Comparison of ENCODE assay signal across 41 cellular contexts in genomic region chr6:123042412-123042811, GRCh38. TPM values are rescaled to one million over a fixed set of nuclear protein-coding genes. Genes with fewer than 3 reads are reported as not detected.
"Had no signal": no experiment of that assay in that cellular context is flagged by ENCODE, and none has a peak within 500 bp of the region (broad histone marks: within the 10 kb centered on the region; RNA-seq: fewer than 3 reads in every experiment).

No MANE protein-coding gene starts in this region.

- H3K36me3 ChIP-seq: brain microvascular endothelial cell, colonic mucosa, MG63, Peyer's patch, WERI-Rb-1 had no signal

- H3K4me3 Mint-ChIP-seq: activated CD4-positive, alpha-beta memory T cell treated with anti-CD3 and anti-CD28 coated beads, Interleukin-2, amount 10 ng/mL, durations not matched to agents 7 days and 5 days; activated CD8-positive, alpha-beta memory T cell treated with anti-CD3 and anti-CD28 coated beads, Interleukin-2, amount 10 ng/mL, durations not matched to agents 7 days and 5 days; activated naive CD8-positive, alpha-beta T cell treated with anti-CD3 and anti-CD28 coated beads for 36 hours; activated T-cell treated with anti-CD3 and anti-CD28 coated beads, Interleukin-2, amount 50 U/mL, for 72 hours; activated T-helper 17 cell treated with anti-CD3 and anti-CD28 coated beads, Interleukin-2, amount 50 U/mL, for 72 hours had no signal

- DNase-seq: activated CD4-positive, alpha-beta memory T cell treated with anti-CD3 and anti-CD28 coated beads, Interleukin-2, amount 10 ng/mL, durations not matched to agents 7 days and 5 days; activated CD4-positive, alpha-beta T cell treated with anti-CD3 and anti-CD28 coated beads for 1 hour; activated CD4-positive, alpha-beta T cell treated with anti-CD3 and anti-CD28 coated beads for 48 hours; activated CD4-positive, CD25-positive, alpha-beta regulatory T cell; activated CD8-positive, alpha-beta memory T cell treated with anti-CD3 and anti-CD28 coated beads for 24 hours; activated CD8-positive, alpha-beta memory T cell treated with anti-CD3 and anti-CD28 coated beads, Interleukin-2, amount 10 ng/mL, durations not matched to agents 7 days and 5 days; activated CD8-positive, alpha-beta memory T cell treated with anti-CD3 and anti-CD28 coated beads, Interleukin-2, amount 50 U/mL, for 48 hours; activated effector memory CD4-positive, alpha-beta T cell treated with anti-CD3 and anti-CD28 coated beads, Interleukin-2, amount 50 U/mL, for 16 hours; activated naive CD4-positive, alpha-beta T cell; activated naive CD4-positive, alpha-beta T cell treated with anti-CD3 and anti-CD28 coated beads, Interleukin-2, amount 50 U/mL, for 16 hours; activated naive CD8-positive, alpha-beta T cell treated with anti-CD3 and anti-CD28 coated beads for 36 hours; activated T-cell treated with anti-CD3 and anti-CD28 coated beads, Interleukin-2, amount 50 U/mL, for 72 hours; amniotic stem cell; aorta; brain microvascular endothelial cell; central memory CD4-positive, alpha-beta T cell; colonic mucosa; Kasumi-1; KG1; MG63; MV-4-11; NCI-H1092; NCI-H1417 treated with DMSO at 0.1 percent for 48 hours; NCI-H1694 treated with DMSO at 0.1 percent for 48 hours; NCI-H2029; NCI-H2107; NCI-H226; NCI-H510A; NCI-H526; NCI-H774; Peyer's patch; SIG-M5; T1000; WERI-Rb-1 had no signal

- H3K4me1 Mint-ChIP-seq: activated CD4-positive, alpha-beta memory T cell treated with anti-CD3 and anti-CD28 coated beads, Interleukin-2, amount 10 ng/mL, durations not matched to agents 7 days and 5 days; activated CD8-positive, alpha-beta memory T cell treated with anti-CD3 and anti-CD28 coated beads, Interleukin-2, amount 10 ng/mL, durations not matched to agents 7 days and 5 days; activated naive CD8-positive, alpha-beta T cell treated with anti-CD3 and anti-CD28 coated beads for 36 hours; activated T-helper 17 cell treated with anti-CD3 and anti-CD28 coated beads, Interleukin-2, amount 50 U/mL, for 72 hours had no signal

- H3K4me1 ChIP-seq: colonic mucosa, Peyer's patch had no signal

- H3K27me3 Mint-ChIP-seq: activated CD4-positive, alpha-beta memory T cell treated with anti-CD3 and anti-CD28 coated beads, Interleukin-2, amount 10 ng/mL, durations not matched to agents 7 days and 5 days; activated CD8-positive, alpha-beta memory T cell treated with anti-CD3 and anti-CD28 coated beads, Interleukin-2, amount 10 ng/mL, durations not matched to agents 7 days and 5 days; activated naive CD8-positive, alpha-beta T cell treated with anti-CD3 and anti-CD28 coated beads for 36 hours; activated T-helper 17 cell treated with anti-CD3 and anti-CD28 coated beads, Interleukin-2, amount 50 U/mL, for 72 hours had no signal

- H3K27me3 ChIP-seq: brain microvascular endothelial cell, colonic mucosa, MG63, Peyer's patch had no signal

- H3K27ac ChIP-seq: brain microvascular endothelial cell, colonic mucosa, Peyer's patch, RWPE1, WERI-Rb-1 had no signal

- H3K36me3 Mint-ChIP-seq: activated CD8-positive, alpha-beta memory T cell treated with anti-CD3 and anti-CD28 coated beads, Interleukin-2, amount 10 ng/mL, durations not matched to agents 7 days and 5 days; activated naive CD8-positive, alpha-beta T cell treated with anti-CD3 and anti-CD28 coated beads for 36 hours had no signal

- H3K9me3 Mint-ChIP-seq: activated CD4-positive, alpha-beta memory T cell treated with anti-CD3 and anti-CD28 coated beads, Interleukin-2, amount 10 ng/mL, durations not matched to agents 7 days and 5 days; activated naive CD8-positive, alpha-beta T cell treated with anti-CD3 and anti-CD28 coated beads for 36 hours had no signal

- H3K27ac Mint-ChIP-seq: activated CD4-positive, alpha-beta memory T cell treated with anti-CD3 and anti-CD28 coated beads, Interleukin-2, amount 10 ng/mL, durations not matched to agents 7 days and 5 days; activated CD8-positive, alpha-beta memory T cell treated with anti-CD3 and anti-CD28 coated beads, Interleukin-2, amount 10 ng/mL, durations not matched to agents 7 days and 5 days; activated naive CD8-positive, alpha-beta T cell treated with anti-CD3 and anti-CD28 coated beads for 36 hours; activated T-cell treated with anti-CD3 and anti-CD28 coated beads, Interleukin-2, amount 50 U/mL, for 72 hours; activated T-helper 17 cell treated with anti-CD3 and anti-CD28 coated beads, Interleukin-2, amount 50 U/mL, for 72 hours had no signal

- ATAC-seq: activated CD8-positive, alpha-beta memory T cell treated with anti-CD3 and anti-CD28 coated beads, Interleukin-2, amount 10 ng/mL, durations not matched to agents 7 days and 5 days; activated T-cell treated with anti-CD3 and anti-CD28 coated beads, Interleukin-2, amount 50 U/mL, for 72 hours; activated T-helper 17 cell treated with anti-CD3 and anti-CD28 coated beads, Interleukin-2, amount 50 U/mL, for 72 hours; Right ventricle myocardium inferior had no signal

- H3K9me3 ChIP-seq: colonic mucosa, MG63, Peyer's patch had no signal

- H3K4me3 ChIP-seq: colonic mucosa, MG63, Peyer's patch had no signal

RNA-seq across cellular contexts. Expression of gene CLVS2, which starts 46.4 kb away (rescaled TPM):
- total RNA-seq: activated CD4-positive, alpha-beta memory T cell treated with anti-CD3 and anti-CD28 coated beads, Interleukin-2, amount 10 ng/mL, durations not matched to agents 7 days and 5 days; activated CD8-positive, alpha-beta memory T cell treated with anti-CD3 and anti-CD28 coated beads, Interleukin-2, amount 10 ng/mL, durations not matched to agents 7 days and 5 days; activated naive CD8-positive, alpha-beta T cell treated with anti-CD3 and anti-CD28 coated beads for 36 hours; activated T-cell treated with anti-CD3 and anti-CD28 coated beads, Interleukin-2, amount 50 U/mL, for 72 hours; activated T-helper 17 cell treated with anti-CD3 and anti-CD28 coated beads, Interleukin-2, amount 50 U/mL, for 72 hours; chondrocyte; Right ventricle myocardium inferior; SK-MEL-5; T-helper 1 cell treated with Interleukin-12 subunit alpha and Interleukin-12 subunit beta and Interleukin-4 antibody, amounts not matched to agents 30 ng/mL and 1 ng/mL, for 36 hours; T-helper 2 cell treated with Interferon-gamma antibody and Interleukin-4, amounts not matched to agents 100 ng/mL and 5 ng/mL, for 36 hours had no signal
